8 cellular contexts compared by ENCODE assay signal in the genomic region with DNA sequence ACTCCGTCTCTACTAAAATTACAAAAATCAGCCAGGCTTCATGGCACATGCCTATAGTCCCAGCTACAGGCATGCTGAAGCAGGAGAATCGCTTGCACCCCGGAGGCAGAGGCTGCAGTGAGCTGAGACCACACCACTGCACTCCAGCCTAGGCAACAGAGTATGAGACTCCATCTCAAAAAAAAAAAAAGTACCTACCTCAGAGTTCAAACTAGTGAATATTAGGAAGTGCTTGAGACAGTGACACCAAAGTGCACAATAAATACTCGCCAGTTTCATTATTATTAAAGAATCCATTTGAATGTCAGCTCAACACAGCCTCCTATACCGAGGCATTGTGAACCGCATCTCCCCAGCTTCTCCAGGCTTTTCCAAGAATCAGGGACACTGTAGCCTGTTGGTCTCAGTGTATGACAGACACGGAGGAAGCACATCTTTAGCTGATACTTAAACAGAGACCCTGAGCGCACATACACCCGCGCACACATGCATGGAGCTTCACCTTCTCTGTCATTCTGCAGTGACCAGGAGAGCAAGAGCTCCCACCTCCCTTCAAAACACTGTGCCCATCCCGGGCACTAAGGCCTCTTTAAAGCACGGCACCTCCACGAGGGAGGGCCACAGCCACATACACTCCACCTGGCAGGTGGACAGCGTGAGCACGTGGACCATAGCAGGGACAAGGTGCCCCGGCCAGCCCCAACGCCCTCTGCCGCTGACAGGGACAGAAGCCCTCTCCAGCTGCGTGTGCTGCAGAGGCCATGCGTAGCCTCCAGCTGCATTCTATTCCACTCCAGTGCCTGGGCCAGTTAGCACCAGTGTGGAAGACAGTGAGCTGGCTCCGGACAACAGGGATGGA. TPM values are rescaled to one million over a fixed set of nuclear protein-coding genes. Genes with fewer than 3 reads are reported as not detected.
A peak's percentile ranks its signal among the peaks of the same experiment; 100 is the strongest.
DNase-seq lines count a peak whose midpoint lies in the region; ATAC-seq and TF ChIP-seq lines count a peak whose summit lies in the region.

No MANE protein-coding gene starts in this region.

- no peak for TF ChIP-seq CTCF in dorsolateral prefrontal cortex (IDR thresholded peaks at IDR 0.05 in 54 of 56, conservative IDR thresholded peaks at IDR 0.05 in 2 of 56; ENCODE audit: low read depth in 1 of 56, partially characterized antibody in 56 of 56)
- TF ChIP-seq CTCF in neutrophil (IDR thresholded peaks at IDR 0.05) = no peak
- no peak for TF ChIP-seq CTCF in GM20000 (IDR thresholded peaks at IDR 0.05; ENCODE audit: extremely low read depth, missing control alignments)

- H3K27me3 ChIP-seq in NT2/D1 (ENCODE audit: insufficient read depth, insufficient read length) (no peaks in the 10 kb centered on the region), dorsolateral prefrontal cortex (no peaks in the 10 kb centered on the region), neutrophil (no peaks in the 10 kb centered on the region)

- H3K9me3 ChIP-seq in NT2/D1 (ENCODE audit: insufficient read depth, low read length) = no peaks in the 10 kb centered on the region
- H3K9me3 ChIP-seq in neutrophil = no peaks in the 10 kb centered on the region

- H3K4me3 ChIP-seq in NT2/D1 (ENCODE audit: insufficient read length, low read depth) (no peak overlapping the region), dorsolateral prefrontal cortex (peak overlapping the region in 3 of 59 donors; percentile 6 to 12 (median 11)), neutrophil (ENCODE audit: low read depth in 1 of 2, low read length in 1 of 2) (no peak overlapping the region)

- H3K27ac ChIP-seq in dorsolateral prefrontal cortex (peak overlapping the region in 50 of 59 donors; percentile 9 to 100 (median 68)), neutrophil (peak overlapping the region; percentile 97)

- H3K4me1 ChIP-seq in NT2/D1 (ENCODE audit: insufficient read depth, insufficient read length) (peaks cover 33% of the 10 kb centered on the region), neutrophil (ENCODE audit: control insufficient read depth in 1 of 2, insufficient read depth in 1 of 2, low read depth in 1 of 2, low read length in 1 of 2) (peaks cover 68 to 72% of the 10 kb centered on the region in 2 experiments)

- DNase-seq in Daoy (ENCODE audit: low read depth) (peak; percentile 43), NT2/D1 (ENCODE audit: low read depth, low spot score) (no peak), dorsolateral prefrontal cortex (no peak), RKO (ENCODE audit: low spot score) (no peak), globus pallidus (ENCODE audit: low spot score) (no peak), GM20000 (ENCODE audit: low spot score) (no peak)

- H3K36me3 ChIP-seq in NT2/D1 (ENCODE audit: insufficient read depth, insufficient read length, low read length) (peaks cover 93% of the 10 kb centered on the region), neutrophil (peaks cover 71% of the 10 kb centered on the region)

- peak overlapping the region; percentile 65 for H3K9ac ChIP-seq in NT2/D1 (ENCODE audit: insufficient read length, low read depth)

- ATAC-seq in GM18858 (IDR thresholded peaks at IDR 0.05; ENCODE audit: unreplicated experiment) = no peak

- intact Hi-C loops in dorsolateral prefrontal cortex (cut with DNase I) = loop anchor here in 1 of 2 donors (1.0 to 10.0 kb wide), 2 partner anchors 46 to 215 kb away; a partner anchor contains a TSS

RNA-seq across cellular contexts. Expression of a gene that starts 5.2 kb away (rescaled TPM):
- total RNA-seq in Daoy (2014; rRNA removed; shearing (Covaris generic)) = 5,302 and 5,697 TPM in 2 replicates
- 1,000 to 10,000 TPM; 1,552 to 3,778 (median 2,635) TPM for total RNA-seq in dorsolateral prefrontal cortex

RNA-seq across cellular contexts. Expression of a gene that starts 16.3 kb away (rescaled TPM):
- 5.9 and 11.8 TPM in 2 replicates for total RNA-seq in Daoy (2014; rRNA removed; shearing (Covaris generic))
- 10 to 100 TPM; 29.9 to 71.0 (median 45.2) TPM for total RNA-seq in dorsolateral prefrontal cortex

RNA-seq across cellular contexts. Expression of a gene that starts 28.6 kb away (rescaled TPM):
- 111 and 129 TPM in 2 replicates for total RNA-seq in Daoy (2014; rRNA removed; shearing (Covaris generic))
- total RNA-seq in dorsolateral prefrontal cortex = 10 to 100 TPM; 17.8 to 57.6 (median 26.6) TPM

RNA-seq across cellular contexts. Expression of a gene that starts 45.6 kb away (rescaled TPM):
- total RNA-seq in Daoy (2014; rRNA removed; shearing (Covaris generic)) = 95.2 and 117 TPM in 2 replicates
- 10 to 100 TPM; 10.2 to 44.7 (median 21.8) TPM for total RNA-seq in dorsolateral prefrontal cortex

RNA-seq across cellular contexts. Expression of a gene that starts 46.4 kb away (rescaled TPM):
- 250 and 327 TPM in 2 replicates for total RNA-seq in Daoy (2014; rRNA removed; shearing (Covaris generic))
- 100 to 1,000 TPM in 107 of 120 experiments, 10 to 100 TPM in 13; 81.0 to 147 (median 117) TPM for total RNA-seq in dorsolateral prefrontal cortex
